In the genomic region with DNA sequence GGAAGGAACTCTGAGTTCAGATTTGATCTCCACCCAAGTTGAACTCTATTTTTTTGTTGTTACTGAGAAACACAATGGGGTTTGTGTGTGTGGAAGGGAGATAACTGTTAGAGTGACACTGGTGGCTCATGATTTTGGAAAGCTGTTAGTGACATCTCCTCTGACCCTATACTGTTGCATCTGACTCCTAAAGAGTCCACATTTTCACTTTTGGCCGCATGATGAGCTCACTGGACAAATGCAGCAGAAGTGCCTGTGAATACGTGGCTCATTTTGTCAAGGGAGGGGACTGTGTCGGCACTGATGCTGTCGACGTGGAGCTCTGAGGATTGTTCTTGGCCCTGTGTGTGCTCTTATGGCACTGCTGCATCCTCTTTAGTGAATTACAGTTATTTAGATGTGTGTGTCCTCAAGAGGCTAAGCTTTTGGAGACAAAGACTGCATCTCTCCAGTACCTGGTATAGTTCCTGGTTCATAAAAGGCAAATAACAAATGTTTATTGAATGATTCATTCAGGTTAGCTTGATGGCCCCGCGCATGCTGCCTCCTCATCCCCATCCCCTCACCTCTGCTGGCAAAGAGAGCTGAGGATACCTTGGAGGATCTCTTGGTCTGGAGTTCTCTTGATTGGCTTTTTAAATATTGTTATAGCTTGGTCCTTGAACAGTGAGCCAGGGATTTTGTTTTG, we compare ENCODE assay signal across 15 cellular contexts.
DNase-seq lines count a peak whose midpoint lies in the region; ATAC-seq and TF ChIP-seq lines count a peak whose summit lies in the region.
"Had no signal": no experiment of that assay in that cellular context is flagged by ENCODE, and none has a peak within 500 bp of the region (broad histone marks: within the 10 kb centered on the region; RNA-seq: fewer than 3 reads in every experiment).

No MANE protein-coding gene starts in this region.

- no peaks in the 10 kb centered on the region for H3K9me3 Mint-ChIP-seq in neural progenitor cell
- H3K9me3 Mint-ChIP-seq in naive thymus-derived CD4-positive, alpha-beta T cell, result no peaks in the 10 kb centered on the region

- H2AFZ ChIP-seq in neural progenitor cell (replicated peaks), result no peak overlapping the region
- H2AFZ ChIP-seq: GM23248 had no signal

- H3K36me3 ChIP-seq in neural progenitor cell, result no peaks in the 10 kb centered on the region
- H3K36me3 ChIP-seq in naive thymus-derived CD4-positive, alpha-beta T cell (ENCODE audit: control insufficient read depth in 2 of 3, insufficient read depth in 3 of 3, low read length in 3 of 3), result no peaks in the 10 kb centered on the region
- H3K36me3 ChIP-seq: BE2C had no signal

- DNase-seq in DMS153 (lab: John Stamatoyannopoulos, UW) (peak; percentile 87), NCI-H774 (lab: John Stamatoyannopoulos, UW) (peak; percentile 30), globus pallidus (ENCODE audit: low spot score) (peak; percentile 71), neural progenitor cell (ENCODE audit: low spot score) (no peak), NCI-H1048 (lab: John Stamatoyannopoulos, UW) (no peak)
- no peak for DNase-seq in naive thymus-derived CD4-positive, alpha-beta T cell
- DNase-seq in activated CD4-positive, alpha-beta T cell treated with anti-CD3 and anti-CD28 coated beads, Interleukin-2, amount 50 U/mL, for 48 hours, result no peak
- DNase-seq: activated T-cell treated with anti-CD3 and anti-CD28 coated beads for 4 hours, BE2C, EL, GM23248, NCI-H187 had no signal

- H3K27me3 ChIP-seq in neural progenitor cell, result no peaks in the 10 kb centered on the region
- no peaks in the 10 kb centered on the region for H3K27me3 ChIP-seq in naive thymus-derived CD4-positive, alpha-beta T cell (ENCODE audit: control insufficient read depth in 2 of 2, insufficient read depth in 2 of 2, low read length in 2 of 2)
- H3K27me3 ChIP-seq: BE2C had no signal

- peaks cover 9% of the 10 kb centered on the region for H3K4me1 ChIP-seq in neural progenitor cell
- H3K4me1 ChIP-seq in naive thymus-derived CD4-positive, alpha-beta T cell (ENCODE audit: control insufficient read depth in 2 of 2, insufficient read depth in 2 of 2, low read length in 2 of 2), result no peaks in the 10 kb centered on the region
- H3K4me1 ChIP-seq: BE2C had no signal

- no peak overlapping the region for H3K4me3 ChIP-seq in neural progenitor cell
- no peak overlapping the region for H3K4me3 ChIP-seq in naive thymus-derived CD4-positive, alpha-beta T cell (ENCODE audit: low read length)
- H3K4me3 ChIP-seq: GM23248 had no signal

- H3K4me1 Mint-ChIP-seq in neural progenitor cell, result peaks cover 4% of the 10 kb centered on the region
- peaks cover 0 to 7% (median 0%) of the 10 kb centered on the region in 7 donors for H3K4me1 Mint-ChIP-seq in naive thymus-derived CD4-positive, alpha-beta T cell

- H3K4me2 ChIP-seq in neural progenitor cell, result no peak overlapping the region
- H3K4me2 ChIP-seq: KMS-11 had no signal

- no peak overlapping the region for H3K27ac ChIP-seq in neural progenitor cell
- no peak overlapping the region for H3K27ac ChIP-seq in naive thymus-derived CD4-positive, alpha-beta T cell (ENCODE audit: low read depth, low read length)
- H3K27ac ChIP-seq: GM23248, KMS-11 had no signal

- no peak overlapping the region for H3K9ac ChIP-seq in neural progenitor cell
- H3K9ac ChIP-seq: GM23248, KMS-11 had no signal

- H3F3A ChIP-seq in neural progenitor cell (ENCODE audit: low read depth), result no peaks in the 10 kb centered on the region

- intact Hi-C loops in naive thymus-derived CD4-positive, alpha-beta T cell (cut with micrococcal nuclease), result no loop called here

- no peaks in the 10 kb centered on the region for H3K9me3 ChIP-seq in neural progenitor cell (ENCODE audit: low read depth)
- H3K9me3 ChIP-seq in naive thymus-derived CD4-positive, alpha-beta T cell (ENCODE audit: control insufficient read depth in 2 of 3, low read length in 3 of 3), result no peaks in the 10 kb centered on the region
- H3K9me3 ChIP-seq: BE2C had no signal

- CTCF ChIA-PET in naive thymus-derived CD4-positive, alpha-beta T cell (lab: Charles Lee), result no interaction called here

- H3K36me3 Mint-ChIP-seq in neural progenitor cell, result peaks cover 17% of the 10 kb centered on the region
- H3K36me3 Mint-ChIP-seq in naive thymus-derived CD4-positive, alpha-beta T cell, result peaks cover 0 to 4% (median 0%) of the 10 kb centered on the region in 5 donors

- H3K79me2 ChIP-seq in neural progenitor cell (ENCODE audit: low read depth), result peaks cover 11% of the 10 kb centered on the region

- no peak overlapping the region for H3K4me3 Mint-ChIP-seq in neural progenitor cell
- no peak overlapping the region for H3K4me3 Mint-ChIP-seq in naive thymus-derived CD4-positive, alpha-beta T cell

- peaks cover under 1% of the 10 kb centered on the region for H4K20me1 ChIP-seq in neural progenitor cell (ENCODE audit: low read depth)

- peaks cover 6% of the 10 kb centered on the region for H3K27me3 Mint-ChIP-seq in neural progenitor cell (ENCODE audit: insufficient read depth, low read depth)
- no peaks in the 10 kb centered on the region for H3K27me3 Mint-ChIP-seq in naive thymus-derived CD4-positive, alpha-beta T cell

- TF ChIP-seq CTCF in neural progenitor cell (IDR thresholded peaks at IDR 0.05), result no peak

- H3K27ac Mint-ChIP-seq in neural progenitor cell, result peak overlapping the region; percentile 12
- H3K27ac Mint-ChIP-seq in naive thymus-derived CD4-positive, alpha-beta T cell, result no peak overlapping the region

- ATAC-seq in GM18861 (IDR thresholded peaks at IDR 0.05; ENCODE audit: unreplicated experiment), result no peak
- ATAC-seq in naive thymus-derived CD4-positive, alpha-beta T cell, result no peak
- ATAC-seq: activated CD4-positive, CD25-positive, alpha-beta regulatory T cell treated with anti-CD3 and anti-CD28 coated beads, Interleukin-2, amount 50 U/mL, for 24 hours had no signal

- POLR2A ChIA-PET in naive thymus-derived CD4-positive, alpha-beta T cell (lab: Charles Lee), result no interaction called here

Comparison
In these comparisons a context has a peak if more than half of its experiments do, and no peak if none do; other contexts are left out.
1. DNase-seq: peak in DMS153 (single experiment), NCI-H774 (single experiment) and globus pallidus (single experiment); none in neural progenitor cell (single experiment), naive thymus-derived CD4-positive, alpha-beta T cell (0 of 9), activated CD4-positive, alpha-beta T cell treated with anti-CD3 and anti-CD28 coated beads, Interleukin-2, amount 50 U/mL, for 48 hours (0 of 2) and NCI-H1048 (single experiment).